In genomic region chr1:220121791-220122530, GRCh38 we compare ENCODE assay signal across 17 cellular contexts. TPM values are rescaled to one million over a fixed set of nuclear protein-coding genes. Genes with fewer than 3 reads are reported as not detected.
DNase-seq lines count a peak whose midpoint lies in the region; ATAC-seq, FAIRE-seq and TF ChIP-seq lines count a peak whose summit lies in the region.
"Had no signal": no experiment of that assay in that cellular context is flagged by ENCODE, and none has a peak within 500 bp of the region (broad histone marks: within the 10 kb centered on the region; RNA-seq: fewer than 3 reads in every experiment).

No MANE protein-coding gene starts in this region.

- H3K4me1 ChIP-seq in Peyer's patch (peaks cover 0 to 7% (median 0%) of the 10 kb centered on the region in 4 donors), HAP-1 (no peaks in the 10 kb centered on the region)

- H3K4me1 Mint-ChIP-seq in activated CD4-positive, alpha-beta T cell treated with anti-CD3 and anti-CD28 coated beads, Interleukin-2, amount 10 ng/mL, durations not matched to agents 24 days and 14 days: peaks cover 10% of the 10 kb centered on the region
- peaks cover 14% of the 10 kb centered on the region for H3K4me1 Mint-ChIP-seq in stimulated activated effector memory CD8-positive, alpha-beta T cell treated with anti-CD3 and anti-CD28 coated beads, Interleukin-12 subunit alpha, Interleukin-12 subunit beta, amount 100 ng/mL, for 72 hours

- TF ChIP-seq POLR2A in Peyer's patch (IDR thresholded peaks at IDR 0.05): peak; percentile 49 to 67

- DNase-seq in activated CD4-positive, alpha-beta T cell treated with anti-CD3 and anti-CD28 coated beads, Interleukin-2, amount 10 ng/mL, durations not matched to agents 24 days and 14 days: peak; percentile 43
- DNase-seq in activated CD4-positive, alpha-beta T cell treated with anti-CD3 and anti-CD28 coated beads for 4 hours: no peak
- no peak for DNase-seq in Peyer's patch
- peak; percentile 36 for DNase-seq in stromal cell of bone marrow (ENCODE audit: low read depth)
- DNase-seq in stimulated activated effector memory CD8-positive, alpha-beta T cell treated with anti-CD3 and anti-CD28 coated beads, Interleukin-12 subunit alpha, Interleukin-12 subunit beta, amount 100 ng/mL, for 72 hours (ENCODE audit: low spot score in 2 of 2): no peak
- no peak for DNase-seq in HAP-1 (ENCODE audit: low spot score in 2 of 2)
- DNase-seq in NK-92 (lab: John Stamatoyannopoulos, UW; ENCODE audit: unreplicated experiment): no peak
- DNase-seq: ACHN; activated CD8-positive, alpha-beta memory T cell treated with anti-CD3 and anti-CD28 coated beads, Interleukin-2, amount 50 U/mL, for 4 hours; activated naive CD8-positive, alpha-beta T cell treated with anti-CD3 and anti-CD28 coated beads, Interleukin-2, amount 10 ng/mL, durations not matched to agents 7 days and 5 days; hypothalamus; NK-92 treated with Interleukin-12 subunit alpha and Interleukin-12 subunit beta, amount 100 ng/mL, for 24 hours; SK-N-SH had no signal

- H3K4me3 ChIP-seq in Peyer's patch (peak overlapping the region in 2 of 4 donors; percentile 10 to 31), HAP-1 (no peak overlapping the region)
- H3K4me3 ChIP-seq: esophagus muscularis mucosa had no signal

- H3K36me3 Mint-ChIP-seq in activated CD4-positive, alpha-beta T cell treated with anti-CD3 and anti-CD28 coated beads, Interleukin-2, amount 10 ng/mL, durations not matched to agents 24 days and 14 days (ENCODE audit: low read depth): peaks cover 19% of the 10 kb centered on the region
- peaks cover 50% of the 10 kb centered on the region for H3K36me3 Mint-ChIP-seq in stimulated activated effector memory CD8-positive, alpha-beta T cell treated with anti-CD3 and anti-CD28 coated beads, Interleukin-12 subunit alpha, Interleukin-12 subunit beta, amount 100 ng/mL, for 72 hours

- H3K27ac Mint-ChIP-seq in activated CD4-positive, alpha-beta T cell treated with anti-CD3 and anti-CD28 coated beads, Interleukin-2, amount 10 ng/mL, durations not matched to agents 24 days and 14 days: peak overlapping the region; percentile 2
- no peak overlapping the region for H3K27ac Mint-ChIP-seq in stimulated activated effector memory CD8-positive, alpha-beta T cell treated with anti-CD3 and anti-CD28 coated beads, Interleukin-12 subunit alpha, Interleukin-12 subunit beta, amount 100 ng/mL, for 72 hours
- H3K27ac Mint-ChIP-seq: activated naive CD8-positive, alpha-beta T cell treated with anti-CD3 and anti-CD28 coated beads, Interleukin-2, amount 10 ng/mL, durations not matched to agents 7 days and 5 days; WTC11 had no signal

- H3K27ac ChIP-seq in Peyer's patch: peak overlapping the region in 3 of 4 donors; percentile 71 to 89 (median 88)
- H3K27ac ChIP-seq: esophagus muscularis mucosa had no signal

- H3K36me3 ChIP-seq in Peyer's patch (peaks cover 0 to 9% (median 0%) of the 10 kb centered on the region in 3 donors), HAP-1 (replicated peaks) (peaks cover 11% of the 10 kb centered on the region)

- in situ Hi-C loops in HAP-1 (cut with MboI; ENCODE audit: low sequenced_read_pairs): no loop called here

- ATAC-seq in stimulated activated effector memory CD8-positive, alpha-beta T cell treated with anti-CD3 and anti-CD28 coated beads, Interleukin-12 subunit alpha, Interleukin-12 subunit beta, amount 100 ng/mL, for 72 hours: no peak
- ATAC-seq: WTC11 had no signal

- H3K4me3 Mint-ChIP-seq in activated CD4-positive, alpha-beta T cell treated with anti-CD3 and anti-CD28 coated beads, Interleukin-2, amount 10 ng/mL, durations not matched to agents 24 days and 14 days: no peak overlapping the region
- H3K4me3 Mint-ChIP-seq in stimulated activated effector memory CD8-positive, alpha-beta T cell treated with anti-CD3 and anti-CD28 coated beads, Interleukin-12 subunit alpha, Interleukin-12 subunit beta, amount 100 ng/mL, for 72 hours: no peak overlapping the region
- H3K4me3 Mint-ChIP-seq: activated naive CD8-positive, alpha-beta T cell treated with anti-CD3 and anti-CD28 coated beads, Interleukin-2, amount 10 ng/mL, durations not matched to agents 7 days and 5 days; WTC11 had no signal

- H3K9me3 ChIP-seq in Peyer's patch (no peaks in the 10 kb centered on the region), HAP-1 (no peaks in the 10 kb centered on the region)
- H3K9me3 ChIP-seq: esophagus muscularis mucosa, SK-N-SH had no signal

- no peak for TF ChIP-seq CTCF in Peyer's patch (IDR thresholded peaks at IDR 0.05)

- H3K27me3 ChIP-seq in Peyer's patch (no peaks in the 10 kb centered on the region), HAP-1 (ENCODE audit: low read depth) (no peaks in the 10 kb centered on the region)
- H3K27me3 ChIP-seq: esophagus muscularis mucosa had no signal

- intact Hi-C loops in activated CD4-positive, alpha-beta T cell treated with anti-CD3 and anti-CD28 coated beads, Interleukin-2, amount 10 ng/mL, durations not matched to agents 24 days and 14 days (cut with micrococcal nuclease): no loop called here

- H3K9me3 Mint-ChIP-seq in activated CD4-positive, alpha-beta T cell treated with anti-CD3 and anti-CD28 coated beads, Interleukin-2, amount 10 ng/mL, durations not matched to agents 24 days and 14 days: no peaks in the 10 kb centered on the region
- H3K9me3 Mint-ChIP-seq in stimulated activated effector memory CD8-positive, alpha-beta T cell treated with anti-CD3 and anti-CD28 coated beads, Interleukin-12 subunit alpha, Interleukin-12 subunit beta, amount 100 ng/mL, for 72 hours: no peaks in the 10 kb centered on the region
- H3K9me3 Mint-ChIP-seq: activated naive CD8-positive, alpha-beta T cell treated with anti-CD3 and anti-CD28 coated beads, Interleukin-2, amount 10 ng/mL, durations not matched to agents 7 days and 5 days; WTC11 had no signal

- peak; percentile 96 for FAIRE-seq in islet of Langerhans (lab: Jason Lieb, UNC)
- FAIRE-seq: H54 had no signal

- no peaks in the 10 kb centered on the region for H3K27me3 Mint-ChIP-seq in activated CD4-positive, alpha-beta T cell treated with anti-CD3 and anti-CD28 coated beads, Interleukin-2, amount 10 ng/mL, durations not matched to agents 24 days and 14 days
- H3K27me3 Mint-ChIP-seq: activated naive CD8-positive, alpha-beta T cell treated with anti-CD3 and anti-CD28 coated beads, Interleukin-2, amount 10 ng/mL, durations not matched to agents 7 days and 5 days had no signal

RNA-seq across cellular contexts. Expression of gene IARS2, which starts 28.0 kb away (rescaled TPM):
- total RNA-seq in activated CD4-positive, alpha-beta T cell treated with anti-CD3 and anti-CD28 coated beads, Interleukin-2, amount 10 ng/mL, durations not matched to agents 24 days and 14 days: 80.1 and 84.3 TPM in 2 replicates
- 10 to 100 TPM; 42.1 to 59.1 (median 52.4) TPM for total RNA-seq in Peyer's patch

RNA-seq across cellular contexts. Expression of gene BPNT1, which starts 32.4 kb away (rescaled TPM):
- 24.9 and 27.2 TPM in 2 replicates for total RNA-seq in activated CD4-positive, alpha-beta T cell treated with anti-CD3 and anti-CD28 coated beads, Interleukin-2, amount 10 ng/mL, durations not matched to agents 24 days and 14 days
- total RNA-seq in Peyer's patch: 10 to 100 TPM; 21.5 to 77.9 (median 56.7) TPM

Comparison
In these comparisons a context has a peak if more than half of its experiments do, and no peak if none do; other contexts are left out.
1. DNase-seq: peak in activated CD4-positive, alpha-beta T cell treated with anti-CD3 and anti-CD28 coated beads, Interleukin-2, amount 10 ng/mL, durations not matched to agents 24 days and 14 days (single experiment) and stromal cell of bone marrow (single experiment); none in activated CD4-positive, alpha-beta T cell treated with anti-CD3 and anti-CD28 coated beads for 4 hours (0 of 2), Peyer's patch (0 of 3), stimulated activated effector memory CD8-positive, alpha-beta T cell treated with anti-CD3 and anti-CD28 coated beads, Interleukin-12 subunit alpha, Interleukin-12 subunit beta, amount 100 ng/mL, for 72 hours (0 of 2), HAP-1 (0 of 2) and NK-92 (single experiment).